Comparison of ENCODE assay signal across 10 cellular contexts in the genomic region with DNA sequence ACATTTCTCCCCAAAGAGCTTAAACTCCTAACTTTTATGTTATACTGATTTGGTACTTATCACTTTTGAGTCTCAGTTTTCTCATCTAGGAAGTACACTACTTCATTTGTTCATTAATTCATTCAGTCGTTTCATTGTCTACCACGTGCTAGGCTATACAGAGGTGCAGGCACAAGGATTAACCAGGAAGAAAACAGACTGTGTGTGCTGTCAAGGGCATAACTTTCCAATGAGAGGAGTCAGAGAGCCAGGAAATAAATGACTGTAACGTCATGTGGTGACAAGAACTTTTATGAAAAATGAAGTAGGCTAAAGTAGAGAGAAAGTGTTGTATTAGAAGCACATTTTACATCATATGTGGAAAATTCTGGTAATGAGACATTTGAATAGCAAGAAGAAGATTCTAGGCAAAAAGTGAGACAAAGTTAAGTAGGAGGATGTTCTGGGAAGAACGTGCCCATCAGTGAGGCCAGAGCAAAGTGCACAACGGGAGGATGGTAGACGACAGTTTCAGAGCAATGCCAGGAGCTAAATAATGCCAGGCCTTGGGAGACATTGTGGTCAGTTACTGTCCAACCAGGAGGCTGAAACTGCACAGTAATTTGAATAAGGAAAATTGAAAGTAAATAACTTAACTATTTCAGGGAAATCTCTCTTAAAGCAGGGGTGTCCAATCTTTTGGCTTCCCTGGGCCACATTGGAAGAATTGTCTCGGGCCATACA. TPM values are rescaled to one million over a fixed set of nuclear protein-coding genes. Genes with fewer than 3 reads are reported as not detected.
"Had no signal": no experiment of that assay in that cellular context is flagged by ENCODE, and none has a peak within 500 bp of the region (broad histone marks: within the 10 kb centered on the region; RNA-seq: fewer than 3 reads in every experiment).

No MANE protein-coding gene starts in this region.

RNA-seq across cellular contexts. Expression of gene EVPLL, which starts 24.4 kb away (rescaled TPM):
- total RNA-seq: activated B cell treated with CpG ODN at 0.5 μM for 24 hours; activated CD8-positive, alpha-beta T cell treated with anti-CD3 and anti-CD28 coated beads for 36 hours; activated T-helper 17 cell treated with anti-CD3 and anti-CD28 coated beads, Interleukin-2, amount 50 U/mL, for 72 hours; aorta; body of pancreas; cardiac muscle cell; dermis microvascular lymphatic vessel endothelial cell; endothelial cell of umbilical vein; frontal cortex; T-helper 17 cell had no signal
- polyA plus RNA-seq: aorta, cardiac muscle cell, endothelial cell of umbilical vein had no signal
